36 cellular contexts compared by ENCODE assay signal in the genomic region with DNA sequence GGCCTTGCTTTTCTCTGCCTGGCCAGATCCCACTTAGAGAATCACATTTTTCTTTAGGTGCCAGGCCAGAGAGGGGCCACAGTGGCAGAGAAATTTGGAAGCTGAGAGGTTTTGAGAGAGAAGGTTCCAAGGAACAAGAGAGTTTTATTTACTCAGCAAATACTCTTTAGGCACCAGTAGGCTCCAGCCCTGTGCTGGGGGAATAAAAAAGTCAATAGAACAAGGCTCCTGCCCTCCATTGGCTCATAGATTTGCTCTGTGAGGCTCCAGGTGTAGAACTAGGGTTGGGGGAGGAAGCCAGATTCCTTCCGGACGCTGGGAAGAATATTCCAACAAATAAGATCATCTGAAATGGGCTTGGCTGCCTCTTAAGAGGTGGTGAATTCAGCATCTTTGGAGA. TPM values are rescaled to one million over a fixed set of nuclear protein-coding genes. Genes with fewer than 3 reads are reported as not detected.
"Had no signal": no experiment of that assay in that cellular context is flagged by ENCODE, and none has a peak within 500 bp of the region (broad histone marks: within the 10 kb centered on the region; RNA-seq: fewer than 3 reads in every experiment).

No MANE protein-coding gene starts in this region.

- ATAC-seq: activated CD8-positive, alpha-beta T cell treated with anti-CD3 and anti-CD28 coated beads for 36 hours; activated naive CD4-positive, alpha-beta T cell treated with anti-CD3 and anti-CD28 coated beads, Interleukin-2, amount 50 U/mL, for 72 hours; activated T-cell treated with anti-CD3 and anti-CD28 coated beads, Interleukin-2, amount 50 U/mL, for 4 hours; activated T-cell treated with anti-CD3 and anti-CD28 coated beads, Interleukin-2, amount 50 U/mL, for 72 hours; activated T-helper 17 cell treated with anti-CD3 and anti-CD28 coated beads, Interleukin-2, amount 50 U/mL, for 72 hours; body of pancreas had no signal

- H3K9me3 ChIP-seq: adrenal gland, body of pancreas, breast epithelium had no signal

- H3K36me3 ChIP-seq: adrenal gland, brain microvascular endothelial cell, breast epithelium had no signal

- H3K27me3 ChIP-seq: adrenal gland, body of pancreas, brain microvascular endothelial cell, breast epithelium had no signal

- H3K4me1 ChIP-seq: adrenal gland, body of pancreas, breast epithelium had no signal

- H3K27ac ChIP-seq: adrenal gland, body of pancreas, brain microvascular endothelial cell, breast epithelium, VCaP had no signal

- FAIRE-seq: astrocyte, TTC549 had no signal

- H3K4me3 ChIP-seq: adrenal gland, body of pancreas, breast epithelium had no signal

- DNase-seq: activated B cell treated with CpG ODN at 0.5 μM for 24 hours; activated CD4-positive, alpha-beta memory T cell treated with anti-CD3 and anti-CD28 coated beads for 36 hours; activated CD4-positive, alpha-beta T cell treated with anti-CD3 and anti-CD28 coated beads for 4 hours; activated CD4-positive, alpha-beta T cell treated with anti-CD3 and anti-CD28 coated beads, Interleukin-2, amount 10 ng/mL, durations not matched to agents 24 days and 14 days; activated CD4-positive, alpha-beta T cell treated with anti-CD3 and anti-CD28 coated beads, Interleukin-2, amount 50 U/mL, for 1 hour; activated CD4-positive, alpha-beta T cell treated with anti-CD3 and anti-CD28 coated beads, Interleukin-2, amount 50 U/mL, for 4 hours; activated CD4-positive, CD25-positive, alpha-beta regulatory T cell treated with anti-CD3 and anti-CD28 coated beads, Interleukin-2, amount 50 U/mL, for 72 hours; activated CD8-positive, alpha-beta memory T cell treated with anti-CD3 and anti-CD28 coated beads, Interleukin-2, amount 50 U/mL, for 4 hours; activated CD8-positive, alpha-beta T cell treated with anti-CD3 and anti-CD28 coated beads for 36 hours; activated effector memory CD4-positive, alpha-beta T cell treated with anti-CD3 and anti-CD28 coated beads, Interleukin-2, amount 50 U/mL, for 16 hours; activated gamma-delta T cell treated with Interleukin-2 at 50 U/mL for 16 hours; activated naive CD4-positive, alpha-beta T cell; activated naive CD4-positive, alpha-beta T cell treated with anti-CD3 and anti-CD28 coated beads for 36 hours; activated naive CD4-positive, alpha-beta T cell treated with anti-CD3 and anti-CD28 coated beads, Interleukin-2, amount 50 U/mL, for 16 hours; activated naive CD8-positive, alpha-beta T cell treated with anti-CD3 and anti-CD28 coated beads for 36 hours; activated T-cell treated with anti-CD3 and anti-CD28 coated beads for 4 hours; activated T-cell treated with anti-CD3 and anti-CD28 coated beads, Interleukin-2, amount 50 U/mL, for 1 hour; activated T-cell treated with anti-CD3 and anti-CD28 coated beads, Interleukin-2, amount 50 U/mL, for 4 hours; activated T-cell treated with anti-CD3 and anti-CD28 coated beads, Interleukin-2, amount 50 U/mL, for 72 hours; adrenal gland; amniotic stem cell; aorta; body of pancreas; brain microvascular endothelial cell; central memory CD4-positive, alpha-beta T cell; T-helper 1 cell; T-helper 2 cell; T-helper 9 cell had no signal

RNA-seq across cellular contexts. Expression of gene ST8SIA2, which starts 59.9 kb away (rescaled TPM):
- total RNA-seq: activated B cell treated with CpG ODN at 0.5 μM for 24 hours; activated CD4-positive, alpha-beta memory T cell treated with anti-CD3 and anti-CD28 coated beads for 36 hours; activated CD4-positive, alpha-beta T cell treated with anti-CD3 and anti-CD28 coated beads, Interleukin-2, amount 10 ng/mL, durations not matched to agents 24 days and 14 days; activated CD8-positive, alpha-beta memory T cell treated with anti-CD3 and anti-CD28 coated beads for 36 hours; activated CD8-positive, alpha-beta T cell treated with anti-CD3 and anti-CD28 coated beads for 36 hours; activated naive CD4-positive, alpha-beta T cell treated with anti-CD3 and anti-CD28 coated beads for 36 hours; activated naive CD4-positive, alpha-beta T cell treated with anti-CD3 and anti-CD28 coated beads, Interleukin-2, amount 50 U/mL, for 72 hours; activated naive CD8-positive, alpha-beta T cell treated with anti-CD3 and anti-CD28 coated beads for 36 hours; activated T-cell treated with anti-CD3 and anti-CD28 coated beads, Interleukin-2, amount 50 U/mL, for 4 hours; activated T-cell treated with anti-CD3 and anti-CD28 coated beads, Interleukin-2, amount 50 U/mL, for 72 hours; activated T-helper 1 cell treated with anti-CD3 and anti-CD28 coated beads, Interleukin-12 subunit alpha, Interleukin-12 subunit beta, Interleukin-2, Interleukin-4 antibody, amounts not matched to agents 30 ng/mL and 10 ng/mL and 1 ng/mL, durations not matched to agents 14 hours and 24 hours and 36 hours; activated T-helper 17 cell treated with anti-CD3 and anti-CD28 coated beads, Interleukin-2, amount 50 U/mL, for 72 hours; aorta; body of pancreas had no signal
